ENCODE assay signal across 10 cellular contexts in genomic region chr3:39125837-39126500, GRCh38. TPM values are rescaled to one million over a fixed set of nuclear protein-coding genes. Genes with fewer than 3 reads are reported as not detected.
DNase-seq lines count a peak whose midpoint lies in the region; ATAC-seq, FAIRE-seq and TF ChIP-seq lines count a peak whose summit lies in the region.
"Had no signal": no experiment of that assay in that cellular context is flagged by ENCODE, and none has a peak within 500 bp of the region (broad histone marks: within the 10 kb centered on the region; RNA-seq: fewer than 3 reads in every experiment).

No MANE protein-coding gene starts in this region.

- no peak for TF ChIP-seq EP300 in A549 (IDR thresholded peaks at IDR 0.05)

- no peak overlapping the region for H4K8ac ChIP-seq in mesenchymal stem cell (ENCODE audit: low read length)

- DNase-seq in A549 (ENCODE audit: low read depth in 1 of 2, low spot score in 1 of 2) (no peak), HS-5 (ENCODE audit: low read depth) (peak; percentile 20), cardiac fibroblast (ENCODE audit: low read depth in 2 of 2) (peak; percentile 37 to 56), mesenchymal stem cell (peak; percentile 23), glomerular visceral epithelial cell (ENCODE audit: extremely low spot score) (no peak)
- DNase-seq in activated CD4-positive, alpha-beta T cell treated with anti-CD3 and anti-CD28 coated beads for 4 hours = no peak
- DNase-seq in activated CD8-positive, alpha-beta memory T cell treated with anti-CD3 and anti-CD28 coated beads, Interleukin-2, amount 50 U/mL, for 4 hours = no peak
- DNase-seq: NCI-H1694 had no signal

- H3K14ac ChIP-seq in mesenchymal stem cell (ENCODE audit: low read length in 2 of 2) = no peak overlapping the region

- peaks cover 0 to 16% of the 10 kb centered on the region in 2 experiments for H3K36me3 ChIP-seq in mesenchymal stem cell (ENCODE audit: control insufficient read depth in 1 of 2, insufficient read depth in 2 of 2, low read depth in 1 of 2, low read length in 2 of 2)
- H3K36me3 ChIP-seq: cardiac muscle cell had no signal

- H2BK5ac ChIP-seq in mesenchymal stem cell (ENCODE audit: low read depth, low read length, poor library complexity, severe bottlenecking) = no peak overlapping the region

- CTCF ChIA-PET in A549 (lab: Yijun Ruan, JAX) = interaction anchor here (0.7 to 22.7 kb wide), 37 partner anchors 8 to 252 kb away, joined by 3 to 383 read pairs (median 6); partner anchors contain the start of genes CX3CR1, GORASP1, TTC21A and XIRP1

- ATAC-seq in A549 (peak; percentile 39 to 57; a peak in 5 of 6 replicates), GM19023 (IDR thresholded peaks at IDR 0.05; ENCODE audit: unreplicated experiment) (no peak)

- 60% methylated on average over 12 of the region's 12 CpGs for WGBS in A549 (ENCODE audit: missing lambda C conversion rate)
- 78% methylated on average over 11 of the region's 12 CpGs for WGBS in mesenchymal stem cell

- no peak overlapping the region for H3K18ac ChIP-seq in mesenchymal stem cell (ENCODE audit: low read depth in 1 of 2, low read length in 2 of 2)

- POLR2A ChIA-PET in A549 (lab: Yijun Ruan, JAX) = interaction anchor here (0.6 to 1.3 kb wide), 6 partner anchors 10 to 162 kb away, joined by 3 to 5 read pairs (median 4); partner anchors contain the start of genes GORASP1 and TTC21A

- no peak overlapping the region for H3K23ac ChIP-seq in mesenchymal stem cell (ENCODE audit: low read length in 2 of 2)

- H3K4ac ChIP-seq in mesenchymal stem cell (ENCODE audit: low read depth in 1 of 2, low read length in 2 of 2) = no peak overlapping the region

- no peaks in the 10 kb centered on the region for H3K9me3 ChIP-seq in A549
- no peaks in the 10 kb centered on the region for H3K9me3 ChIP-seq in mesenchymal stem cell (ENCODE audit: control insufficient read depth, low read length)

- H2AK5ac ChIP-seq in mesenchymal stem cell (ENCODE audit: low read length, severe bottlenecking) = no peak overlapping the region

- no peak overlapping the region for H2BK12ac ChIP-seq in mesenchymal stem cell (ENCODE audit: low read length in 2 of 2)

- no peak overlapping the region for H2BK120ac ChIP-seq in mesenchymal stem cell (ENCODE audit: low read depth, low read length)

- peaks cover 18% of the 10 kb centered on the region for H3K4me1 ChIP-seq in A549
- peaks cover 15% of the 10 kb centered on the region for H3K4me1 ChIP-seq in mesenchymal stem cell (ENCODE audit: control insufficient read depth, insufficient read depth, low read depth, low read length)

- H3K9ac ChIP-seq in mesenchymal stem cell (ENCODE audit: low read length) = peak overlapping the region; percentile 20

- TF ChIP-seq CTCF in A549 (IDR thresholded peaks at IDR 0.05) (no peak), cardiac fibroblast (IDR thresholded peaks at IDR 0.05; ENCODE audit: low read depth, low read length) (no peak)

- H3K27ac ChIP-seq in A549 (peak overlapping the region; percentile 27 to 35; a peak in 3 of 6 replicates), mesenchymal stem cell (ENCODE audit: low read length, poor library complexity, severe bottlenecking) (no peak overlapping the region)
- H3K27ac ChIP-seq: cardiac muscle cell had no signal

- peak overlapping the region; percentile 63 for H3K4me2 ChIP-seq in A549
- no peak overlapping the region for H3K4me2 ChIP-seq in mesenchymal stem cell (ENCODE audit: low read length, poor library complexity, severe bottlenecking)

- FAIRE-seq in A549 (lab: Jason Lieb, UNC) = no peak

- H2AFZ ChIP-seq in mesenchymal stem cell (ENCODE audit: low read depth, low read length) = no peak overlapping the region

- H3K4me3 ChIP-seq in A549 (no peak overlapping the region), cardiac fibroblast (replicated peaks in 1 of 2; ENCODE audit: low read depth in 2 of 2, low read length in 2 of 2) (no peak overlapping the region), mesenchymal stem cell (ENCODE audit: insufficient read depth in 1 of 2, low read depth in 1 of 2, low read length in 2 of 2) (no peak overlapping the region)
- H3K4me3 ChIP-seq: cardiac muscle cell had no signal

- no peak overlapping the region for H2BK15ac ChIP-seq in mesenchymal stem cell (ENCODE audit: low read depth, poor library complexity, severe bottlenecking)

- TF ChIP-seq RAD21 in A549 (conservative IDR thresholded peaks at IDR 0.05 in 1 of 2, IDR thresholded peaks at IDR 0.05 in 1 of 2) = no peak

- no peak for TF ChIP-seq POLR2A in A549 (IDR thresholded peaks at IDR 0.05; ENCODE audit: low read length)

- no peaks in the 10 kb centered on the region for H3K79me1 ChIP-seq in mesenchymal stem cell (replicated peaks; ENCODE audit: low read length, poor library complexity, severe bottlenecking)

- no peaks in the 10 kb centered on the region for H3K27me3 ChIP-seq in mesenchymal stem cell (ENCODE audit: control insufficient read depth in 1 of 2, insufficient read depth in 1 of 2, low read length in 2 of 2)
- H3K27me3 ChIP-seq: cardiac muscle cell had no signal

- no peak overlapping the region for H4K91ac ChIP-seq in mesenchymal stem cell (ENCODE audit: low read length)

TF ChIP-seq in A549, 52 proteins besides CTCF, POLR2A, EP300 and RAD21:
- TF ChIP-seq CEBPB (IDR thresholded peaks at IDR 0.05) (no peak), FOSL2 (IDR thresholded peaks at IDR 0.05) (no peak; the same call in 1 of the 2 replicates), FOSL2 (CRISPR knock-in tag; IDR thresholded peaks at IDR 0.05) (peak; percentile 59)

RNA-seq across cellular contexts. Expression of gene TTC21A, which starts 18.5 kb away (rescaled TPM):
- polyA plus RNA-seq in A549 (2011; rRNA removed) = 1.4 and 2.0 TPM in 2 replicates
- polyA plus RNA-seq in A549 (2012; cell fraction: cytosol; rRNA removed) = 0.84 and 1.1 TPM in 2 replicates
- polyA plus RNA-seq in A549 (2012; cell fraction: nucleus; rRNA removed) = 5.0 and 6.6 TPM in 2 replicates
- polyA plus RNA-seq in A549 (2017; fragmentation: RNase III; extraction: RNeasy Plus Mini Kit Qiagen cat#74134 plus additional on column Dnase treatment) = 1.1 to 1.5 TPM (median 1.1 TPM) in 3 replicates
- 3.0 and 6.0 TPM in 2 replicates for polyA minus RNA-seq in A549 (2011; rRNA and poly(A)+ RNA removed)
- polyA plus RNA-seq in mesenchymal stem cell (2013, experiment 1 of 2) = 3.1 TPM
- polyA plus RNA-seq in mesenchymal stem cell (2013, experiment 2 of 2) = 2.8 TPM

RNA-seq across cellular contexts. Expression of gene GORASP1, which starts 18.5 kb away (rescaled TPM):
- polyA plus RNA-seq in A549 (2011; rRNA removed) (30.3 and 38.9 TPM in 2 replicates), A549 (2017; fragmentation: RNase III; extraction: RNeasy Plus Mini Kit Qiagen cat#74134 plus additional on column Dnase treatment) (27.4 to 36.3 TPM (median 32.3 TPM) in 3 replicates)
- polyA plus RNA-seq in A549 (2012; cell fraction: cytosol; rRNA removed) = 28.3 and 35.0 TPM in 2 replicates
- polyA plus RNA-seq in A549 (2012; cell fraction: nucleus; rRNA removed) = 90.4 and 93.9 TPM in 2 replicates
- polyA minus RNA-seq in A549 (2011; rRNA and poly(A)+ RNA removed) = 44.6 and 45.2 TPM in 2 replicates
- 26.3 TPM for polyA plus RNA-seq in mesenchymal stem cell (2013, experiment 1 of 2)
- polyA plus RNA-seq in mesenchymal stem cell (2013, experiment 2 of 2) = 24.9 TPM

RNA-seq across cellular contexts. Expression of gene CSRNP1, which starts 27.4 kb away (rescaled TPM):
- polyA plus RNA-seq in A549 (2011; rRNA removed) (15.5 and 15.6 TPM in 2 replicates), A549 (2017; fragmentation: RNase III; extraction: RNeasy Plus Mini Kit Qiagen cat#74134 plus additional on column Dnase treatment) (10.7 to 12.9 TPM (median 12.0 TPM) in 3 replicates)
- polyA plus RNA-seq in A549 (2012; cell fraction: cytosol; rRNA removed) = 15.8 and 22.0 TPM in 2 replicates
- polyA plus RNA-seq in A549 (2012; cell fraction: nucleus; rRNA removed) = 40.2 and 41.8 TPM in 2 replicates
- 36.0 and 40.0 TPM in 2 replicates for polyA minus RNA-seq in A549 (2011; rRNA and poly(A)+ RNA removed)
- polyA plus RNA-seq in mesenchymal stem cell (2013, experiment 1 of 2) = 16.6 TPM
- 15.6 TPM for polyA plus RNA-seq in mesenchymal stem cell (2013, experiment 2 of 2)

Comparison
In these comparisons a context has a peak if more than half of its experiments do, and no peak if none do; other contexts are left out.
1. DNase-seq: peak in HS-5 (single experiment), cardiac fibroblast (2 of 2) and mesenchymal stem cell (single experiment); none in A549 (0 of 2), activated CD4-positive, alpha-beta T cell treated with anti-CD3 and anti-CD28 coated beads for 4 hours (0 of 2), activated CD8-positive, alpha-beta memory T cell treated with anti-CD3 and anti-CD28 coated beads, Interleukin-2, amount 50 U/mL, for 4 hours (single experiment) and glomerular visceral epithelial cell (single experiment).